In the genomic region with DNA sequence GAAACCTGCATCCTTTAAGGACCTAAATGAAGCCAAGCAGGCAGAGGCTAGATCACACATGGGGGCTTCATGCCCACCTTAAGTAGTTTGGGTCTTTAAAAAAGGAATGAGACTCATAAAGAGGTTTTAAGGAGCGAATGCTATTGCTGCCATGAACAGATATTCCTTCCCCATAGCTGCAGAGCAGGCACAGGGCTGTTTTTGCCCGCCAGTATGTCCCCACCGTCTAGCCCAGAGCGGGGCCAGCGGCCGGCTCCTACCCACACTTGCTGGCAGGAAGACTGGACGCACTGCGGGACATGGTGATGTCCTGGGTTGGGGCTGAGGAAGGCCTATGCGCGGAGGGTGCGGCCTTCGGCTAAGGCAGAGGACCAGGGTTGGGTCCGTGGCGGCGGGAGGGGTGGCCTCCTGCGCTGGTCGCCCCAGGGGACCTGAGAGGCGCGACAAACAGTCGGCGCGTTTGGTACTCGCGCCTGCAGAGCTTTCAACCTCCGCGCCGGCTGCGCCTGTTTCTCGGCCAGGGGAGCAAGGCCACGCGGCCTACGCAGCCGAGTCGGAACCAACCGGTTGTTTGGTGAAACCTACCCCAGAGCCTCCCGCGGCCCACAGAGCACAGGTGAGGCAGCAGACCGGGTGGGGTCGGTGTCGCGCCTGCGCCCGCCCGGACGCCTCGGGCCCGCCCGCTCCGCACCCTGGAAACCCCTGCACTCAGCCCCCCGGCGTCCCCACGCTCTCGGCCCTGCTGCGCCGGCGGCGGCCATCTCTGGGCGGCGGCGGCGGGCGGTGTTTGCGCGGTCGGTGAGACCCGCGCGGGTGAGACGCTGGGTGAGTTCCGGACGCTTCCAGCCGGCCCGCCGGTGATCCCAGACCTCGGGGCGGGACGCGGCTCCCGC, we compare ENCODE assay signal across 8 cellular contexts. TPM values are rescaled to one million over a fixed set of nuclear protein-coding genes. Genes with fewer than 3 reads are reported as not detected.
DNase-seq lines count a peak whose midpoint lies in the region; ATAC-seq and TF ChIP-seq lines count a peak whose summit lies in the region.

A gene with protein sequence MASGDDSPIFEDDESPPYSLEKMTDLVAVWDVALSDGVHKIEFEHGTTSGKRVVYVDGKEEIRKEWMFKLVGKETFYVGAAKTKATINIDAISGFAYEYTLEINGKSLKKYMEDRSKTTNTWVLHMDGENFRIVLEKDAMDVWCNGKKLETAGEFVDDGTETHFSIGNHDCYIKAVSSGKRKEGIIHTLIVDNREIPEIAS (plus strand): TSS at position 450 of the 893 bp plus-strand sequence. CDS start 10,956 bp downstream, outside the sequence.

- H3K9me3 ChIP-seq in WERI-Rb-1 (ENCODE audit: severe bottlenecking) (no peaks in the 10 kb centered on the region), mammary epithelial cell (replicated peaks; ENCODE audit: insufficient read depth, low read length) (no peaks in the 10 kb centered on the region)

- in situ Hi-C loops in mammary epithelial cell (cut with MboI; ENCODE audit: low sequenced_read_pairs in 2 of 2): no loop called here

- TF ChIP-seq CTCF in WERI-Rb-1 (IDR thresholded peaks at IDR 0.05; ENCODE audit: low read depth, low read length) (no peak), mammary epithelial cell (conservative IDR thresholded peaks at IDR 0.05 in 1 of 2, IDR thresholded peaks at IDR 0.05 in 1 of 2; ENCODE audit: extremely low read depth in 1 of 2, insufficient read depth in 1 of 2, low read depth in 1 of 2, low read length in 2 of 2) (no peak)

- H3K36me3 ChIP-seq in WERI-Rb-1 (no peaks in the 10 kb centered on the region), mammary epithelial cell (ENCODE audit: insufficient read depth, low read length) (no peaks in the 10 kb centered on the region)

- CTCF ChIA-PET in mammary epithelial cell (lab: Charles Lee; ENCODE audit: low non-redundant PET): no interaction called here

- ATAC-seq in HG02588 (IDR thresholded peaks at IDR 0.05; ENCODE audit: unreplicated experiment): peak; percentile 75

- H2AFZ ChIP-seq in mammary epithelial cell (ENCODE audit: low read depth, low read length): peak within 1 kb of the TSS; percentile 97

- peaks cover 12% of the 10 kb centered on the region for H3K4me1 ChIP-seq in mammary epithelial cell (ENCODE audit: insufficient read depth, low read length)

- H3K27me3 ChIP-seq in WERI-Rb-1 (ENCODE audit: insufficient read depth, low read depth, severe bottlenecking): no peaks in the 10 kb centered on the region
- H3K27me3 ChIP-seq in mammary epithelial cell (ENCODE audit: insufficient read depth, low read length): no peaks in the 10 kb centered on the region

- peaks cover 17% of the 10 kb centered on the region for H3K79me2 ChIP-seq in mammary epithelial cell (ENCODE audit: insufficient read depth, low read length)

- peak within 1 kb of the TSS; percentile 61 for H3K4me3 ChIP-seq in WERI-Rb-1 (ENCODE audit: low read depth, low read length)
- peak within 1 kb of the TSS; percentile 59 to 66 (median 61) for H3K4me3 ChIP-seq in mammary epithelial cell (replicated peaks in 1 of 3; ENCODE audit: insufficient read depth in 1 of 3, low read depth in 2 of 3, low read length in 3 of 3)

- DNase-seq in NCI-H2029 (lab: John Stamatoyannopoulos, UW) (peak; percentile 27), NCI-H2029 treated with DMSO at 0.1 percent for 48 hours (lab: John Stamatoyannopoulos, UW) (no peak), NCI-H1105 treated with DMSO at 0.1 percent for 48 hours (lab: John Stamatoyannopoulos, UW) (peak; percentile 90), WERI-Rb-1 (peak; percentile 80), mammary epithelial cell (peak; percentile 68), iPS-NIHi7 (ENCODE audit: extremely low spot score) (peak; percentile 68), smooth muscle cell of the brain vasculature (ENCODE audit: low read depth, low spot score) (peak; percentile 23)

- intact Hi-C loops in mammary epithelial cell (cut with micrococcal nuclease): loop anchor here (1.0 to 5.0 kb wide), 2 partner anchors 18 to 224 kb away; a partner anchor contains a TSS

- H3K27ac ChIP-seq in WERI-Rb-1: peak within 1 kb of the TSS; percentile 92
- peak within 1 kb of the TSS; percentile 76 for H3K27ac ChIP-seq in mammary epithelial cell (ENCODE audit: insufficient read depth, low read depth, low read length)

- H3K4me2 ChIP-seq in mammary epithelial cell (ENCODE audit: insufficient read depth, low read depth, low read length): peak within 1 kb of the TSS; percentile 96

- no peaks in the 10 kb centered on the region for H4K20me1 ChIP-seq in mammary epithelial cell (ENCODE audit: insufficient read depth, low read length)

- WGBS in mammary epithelial cell (ENCODE audit: low coverage, missing lambda C conversion rate): under 1% methylated on average over 20 of the region's 79 CpGs

- dilution Hi-C loops in mammary epithelial cell (cut with HindIII; ENCODE audit: low sequenced_read_pairs): no loop called here

- peak within 1 kb of the TSS; percentile 61 for H3K9ac ChIP-seq in mammary epithelial cell (ENCODE audit: insufficient read depth, low read length)

- BruUV-seq in mammary epithelial cell (replicated peaks; lab: Mats Ljungman, UMichigan): no TSS peak

RNA-seq across cellular contexts. Expression of the gene that starts here (rescaled TPM):
- 10 to 100 TPM in 1 of 2 donors, 1 to 10 TPM in 1; 9.7 to 18.2 TPM for total RNA-seq in mammary epithelial cell
- 4.4 TPM for polyA plus RNA-seq in mammary epithelial cell
- 3.3 TPM for polyA minus RNA-seq in mammary epithelial cell
